8 cellular contexts compared by ENCODE assay signal in the genomic region with DNA sequence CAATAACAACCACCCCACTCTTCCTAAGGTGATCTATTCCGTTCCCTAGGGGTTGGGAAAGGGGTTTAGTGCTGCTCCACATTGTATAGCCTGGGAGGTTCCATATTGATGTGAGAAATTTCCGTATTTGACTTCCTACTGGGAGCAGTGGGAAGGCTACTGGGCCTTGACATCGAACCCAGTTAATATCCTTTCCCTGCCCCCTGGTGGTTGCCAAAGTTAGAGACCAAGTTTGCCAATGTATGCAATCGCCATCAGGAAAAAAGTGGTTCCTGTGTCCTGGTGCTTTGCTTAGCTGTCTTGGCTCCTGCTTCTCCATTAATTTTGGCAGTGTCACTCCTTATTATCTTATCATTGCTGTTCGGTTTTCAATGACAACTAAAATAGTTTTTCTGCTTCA.
DNase-seq lines count a peak whose midpoint lies in the region; ATAC-seq, FAIRE-seq and TF ChIP-seq lines count a peak whose summit lies in the region.

No MANE protein-coding gene starts in this region.

- H3K9me3 ChIP-seq in Peyer's patch = no peaks in the 10 kb centered on the region

- no peak overlapping the region for H3K4me3 ChIP-seq in Peyer's patch

- FAIRE-seq in H54 (lab: Jason Lieb, UNC) = peak; percentile 96

- no peak for ATAC-seq in HG03045 (IDR thresholded peaks at IDR 0.05; ENCODE audit: unreplicated experiment)
- ATAC-seq in GM21576 (IDR thresholded peaks at IDR 0.05; ENCODE audit: unreplicated experiment) = no peak
- no peak for ATAC-seq in GM21528 (IDR thresholded peaks at IDR 0.05; ENCODE audit: low FRiP score, unreplicated experiment)
- no peak for ATAC-seq in GM18867 (IDR thresholded peaks at IDR 0.05; ENCODE audit: unreplicated experiment)

- no peaks in the 10 kb centered on the region for H3K4me1 Mint-ChIP-seq in glutamatergic neuron (ENCODE audit: low read depth, unreplicated experiment)

- H3K27ac Mint-ChIP-seq in glutamatergic neuron (ENCODE audit: unreplicated experiment) = no peak overlapping the region

- H3K27ac ChIP-seq in Peyer's patch = no peak overlapping the region

- TF ChIP-seq CTCF in Peyer's patch (IDR thresholded peaks at IDR 0.05) = peak in 4 of 6 experiments; percentile 11 to 46 (median 39)
- peak; percentile 83 for TF ChIP-seq CTCF in glutamatergic neuron (IDR thresholded peaks at IDR 0.05; ENCODE audit: partially characterized antibody, unreplicated experiment)

- no peaks in the 10 kb centered on the region for H3K36me3 ChIP-seq in Peyer's patch

- no peaks in the 10 kb centered on the region for H3K9me3 Mint-ChIP-seq in glutamatergic neuron (ENCODE audit: unreplicated experiment)

- TF ChIP-seq POLR2A in H54 (IDR thresholded peaks at IDR 0.05; ENCODE audit: low read depth, low read length) (no peak), Peyer's patch (IDR thresholded peaks at IDR 0.05) (no peak)

- DNase-seq in Ammon's horn (ENCODE audit: low spot score) = peak; percentile 13
- DNase-seq in H54 (ENCODE audit: insufficient read length, low spot score) = peak; percentile 10
- DNase-seq in Peyer's patch = peak in 1 of 3 donors; percentile 66
- DNase-seq in glutamatergic neuron = peak; percentile 66

- H3K4me3 Mint-ChIP-seq in glutamatergic neuron (ENCODE audit: unreplicated experiment) = no peak overlapping the region

- H3K27me3 Mint-ChIP-seq in glutamatergic neuron (ENCODE audit: unreplicated experiment) = no peaks in the 10 kb centered on the region

- no peaks in the 10 kb centered on the region for H3K4me1 ChIP-seq in Peyer's patch

- H3K27me3 ChIP-seq in Peyer's patch = no peaks in the 10 kb centered on the region

- H3K36me3 Mint-ChIP-seq in glutamatergic neuron (ENCODE audit: unreplicated experiment) = no peaks in the 10 kb centered on the region
